8 cellular contexts compared by ENCODE assay signal in genomic region chr10:3782099-3782455, GRCh38. TPM values are rescaled to one million over a fixed set of nuclear protein-coding genes. Genes with fewer than 3 reads are reported as not detected.
DNase-seq lines count a peak whose midpoint lies in the region; ATAC-seq and TF ChIP-seq lines count a peak whose summit lies in the region.

No MANE protein-coding gene starts in this region.

- H3K27me3 Mint-ChIP-seq in activated naive CD8-positive, alpha-beta T cell treated with anti-CD3 and anti-CD28 coated beads for 36 hours, result peaks cover 11% of the 10 kb centered on the region

- no peaks in the 10 kb centered on the region for H3K9me3 Mint-ChIP-seq in activated naive CD8-positive, alpha-beta T cell treated with anti-CD3 and anti-CD28 coated beads for 36 hours

- H3K4me3 ChIP-seq in kidney epithelial cell (ENCODE audit: low read depth, low read length), result peak overlapping the region; percentile 87

- peaks cover 63% of the 10 kb centered on the region for H3K4me1 Mint-ChIP-seq in activated naive CD8-positive, alpha-beta T cell treated with anti-CD3 and anti-CD28 coated beads for 36 hours

- peak; percentile 62 for DNase-seq in activated CD8-positive, alpha-beta memory T cell treated with anti-CD3 and anti-CD28 coated beads for 24 hours
- DNase-seq in activated CD8-positive, alpha-beta memory T cell treated with anti-CD3 and anti-CD28 coated beads, Interleukin-2, amount 50 U/mL, for 48 hours, result no peak
- no peak for DNase-seq in activated naive CD8-positive, alpha-beta T cell treated with anti-CD3 and anti-CD28 coated beads for 36 hours
- DNase-seq in kidney epithelial cell (ENCODE audit: low read depth) (no peak), SHP77 (lab: John Stamatoyannopoulos, UW) (no peak)
- no peak for DNase-seq in activated CD4-positive, CD25-positive, alpha-beta regulatory T cell (lab: John Stamatoyannopoulos, UW)

- H3K27ac ChIP-seq in temporal lobe (ENCODE audit: low read depth, low read length), result peak overlapping the region; percentile 93

- no peak for ATAC-seq in HG02852 (IDR thresholded peaks at IDR 0.05; ENCODE audit: unreplicated experiment)

- peak overlapping the region; percentile 99 for H3K27ac Mint-ChIP-seq in activated naive CD8-positive, alpha-beta T cell treated with anti-CD3 and anti-CD28 coated beads for 36 hours

- H3K36me3 Mint-ChIP-seq in activated naive CD8-positive, alpha-beta T cell treated with anti-CD3 and anti-CD28 coated beads for 36 hours, result peaks cover 71% of the 10 kb centered on the region

- no peaks in the 10 kb centered on the region for H3K27me3 ChIP-seq in kidney epithelial cell (ENCODE audit: control insufficient read depth, insufficient read depth, low read length)

- no peak for TF ChIP-seq CTCF in kidney epithelial cell (IDR thresholded peaks at IDR 0.05; ENCODE audit: insufficient read depth, low read length, poor library complexity, severe bottlenecking)

- peaks cover 9% of the 10 kb centered on the region for H3K36me3 ChIP-seq in kidney epithelial cell (ENCODE audit: control insufficient read depth, insufficient read depth, low read length)

- peak overlapping the region; percentile 95 for H3K4me3 Mint-ChIP-seq in activated naive CD8-positive, alpha-beta T cell treated with anti-CD3 and anti-CD28 coated beads for 36 hours

RNA-seq across cellular contexts. Expression of gene KLF6, which starts 2.9 kb away (rescaled TPM):
- total RNA-seq in activated naive CD8-positive, alpha-beta T cell treated with anti-CD3 and anti-CD28 coated beads for 36 hours, result 100 to 1,000 TPM; 117 to 125 TPM
- total RNA-seq in kidney epithelial cell (125 and 131 TPM in 2 replicates), temporal lobe (79.4 TPM)
